13 cellular contexts compared by ENCODE assay signal in genomic region chr11:58616594-58616993, GRCh38. TPM values are rescaled to one million over a fixed set of nuclear protein-coding genes. Genes with fewer than 3 reads are reported as not detected.
DNase-seq lines count a peak whose midpoint lies in the region; ATAC-seq and TF ChIP-seq lines count a peak whose summit lies in the region.
"Had no signal": no experiment of that assay in that cellular context is flagged by ENCODE, and none has a peak within 500 bp of the region (broad histone marks: within the 10 kb centered on the region; RNA-seq: fewer than 3 reads in every experiment).

No MANE protein-coding gene starts in this region.

- H3K27me3 ChIP-seq in osteoblast (ENCODE audit: insufficient read depth, low read length), result no peaks in the 10 kb centered on the region

- H3K79me2 ChIP-seq in osteoblast (ENCODE audit: insufficient read depth, low read length), result peaks cover 38% of the 10 kb centered on the region

- H4K20me1 ChIP-seq in osteoblast (ENCODE audit: insufficient read depth, low read length), result no peaks in the 10 kb centered on the region

- H3K9me3 ChIP-seq in osteoblast (ENCODE audit: low read depth, low read length), result no peaks in the 10 kb centered on the region

- H3K36me3 Mint-ChIP-seq in naive thymus-derived CD8-positive, alpha-beta T cell, result peaks cover 14 to 90% (median 37%) of the 10 kb centered on the region in 3 donors

- peak overlapping the region in 1 of 10 donors; percentile 20 for H3K27ac Mint-ChIP-seq in naive thymus-derived CD8-positive, alpha-beta T cell

- TF ChIP-seq CTCF in osteoblast (IDR thresholded peaks at IDR 0.05; ENCODE audit: extremely low read depth, low read depth, low read length), result no peak
- no peak for TF ChIP-seq CTCF in GM10266 (IDR thresholded peaks at IDR 0.05; ENCODE audit: control insufficient read depth, insufficient read depth, low read depth, missing control alignments)

- ATAC-seq in GM21529 (IDR thresholded peaks at IDR 0.05; ENCODE audit: unreplicated experiment) (no peak), HG03045 (IDR thresholded peaks at IDR 0.05; ENCODE audit: unreplicated experiment) (no peak)
- ATAC-seq in naive thymus-derived CD8-positive, alpha-beta T cell, result no peak
- ATAC-seq: activated T-cell treated with anti-CD3 and anti-CD28 coated beads, Interleukin-2, amount 50 U/mL, for 72 hours had no signal

- peaks cover 8 to 12% (median 9%) of the 10 kb centered on the region in 4 donors for H3K4me1 Mint-ChIP-seq in naive thymus-derived CD8-positive, alpha-beta T cell

- DNase-seq in COLO829 (ENCODE audit: low spot score), result peak; percentile 88
- peak; percentile 13 for DNase-seq in NCI-H2196 treated with DMSO at 0.1 percent for 48 hours (lab: John Stamatoyannopoulos, UW; ENCODE audit: unreplicated experiment)
- DNase-seq in fibroblast of gingiva (ENCODE audit: low read depth), result peak; percentile 88
- DNase-seq in osteoblast (ENCODE audit: insufficient read length, low spot score, missing footprints), result peak; percentile 74
- DNase-seq in GM10266 (ENCODE audit: extremely low spot score), result no peak
- no peak for DNase-seq in naive thymus-derived CD8-positive, alpha-beta T cell
- DNase-seq: activated T-cell treated with anti-CD3 and anti-CD28 coated beads, Interleukin-2, amount 50 U/mL, for 72 hours; DMS79; NCI-H2227 treated with DMSO at 0.1 percent for 48 hours had no signal

- H2AFZ ChIP-seq in osteoblast (ENCODE audit: low read length), result no peak overlapping the region

- peaks cover 30% of the 10 kb centered on the region for H3K4me1 ChIP-seq in osteoblast (ENCODE audit: insufficient read depth, low read length)

- H3K4me3 Mint-ChIP-seq in naive thymus-derived CD8-positive, alpha-beta T cell, result no peak overlapping the region
- H3K4me3 Mint-ChIP-seq: activated T-cell treated with anti-CD3 and anti-CD28 coated beads, Interleukin-2, amount 50 U/mL, for 72 hours; memory B cell; T-helper 1 cell treated with Interleukin-12 subunit alpha and Interleukin-12 subunit beta and Interleukin-4 antibody, amounts not matched to agents 30 μg/mL and 1 μg/mL, for 36 hours had no signal

- H3K4me2 ChIP-seq in osteoblast (ENCODE audit: insufficient read depth, low read length), result no peak overlapping the region

- H3K9me3 Mint-ChIP-seq in naive thymus-derived CD8-positive, alpha-beta T cell, result no peaks in the 10 kb centered on the region
- H3K9me3 Mint-ChIP-seq: activated T-cell treated with anti-CD3 and anti-CD28 coated beads, Interleukin-2, amount 50 U/mL, for 72 hours; memory B cell; T-helper 1 cell treated with Interleukin-12 subunit alpha and Interleukin-12 subunit beta and Interleukin-4 antibody, amounts not matched to agents 30 μg/mL and 1 μg/mL, for 36 hours had no signal

- peak overlapping the region; percentile 2 for H3K27ac ChIP-seq in osteoblast (ENCODE audit: low read depth, low read length)

- no peak overlapping the region for H3K4me3 ChIP-seq in osteoblast (ENCODE audit: insufficient read depth, low read length)

- H3K36me3 ChIP-seq in osteoblast (ENCODE audit: insufficient read depth, low read length), result peaks cover 90% of the 10 kb centered on the region

- POLR2A ChIA-PET in naive thymus-derived CD8-positive, alpha-beta T cell (lab: Charles Lee), result no interaction called here

- H3K27me3 Mint-ChIP-seq in naive thymus-derived CD8-positive, alpha-beta T cell, result no peaks in the 10 kb centered on the region
- H3K27me3 Mint-ChIP-seq: memory B cell had no signal

RNA-seq across cellular contexts. Expression of gene CNTF, which starts 5.9 kb away (rescaled TPM):
- 1.4 and 1.8 TPM in 2 replicates for total RNA-seq in osteoblast
- total RNA-seq in naive thymus-derived CD8-positive, alpha-beta T cell, result 1 to 10 TPM; 2.9 to 3.0 TPM
- polyA plus RNA-seq in naive thymus-derived CD8-positive, alpha-beta T cell, result under 1 TPM in 2 of 3 donors, not detected in 1; 0.15 to 0.28 TPM

RNA-seq across cellular contexts. Expression of gene ZFP91, which starts 37.7 kb away (rescaled TPM):
- total RNA-seq in osteoblast, result 61.2 and 62.5 TPM in 2 replicates
- total RNA-seq in naive thymus-derived CD8-positive, alpha-beta T cell, result 10 to 100 TPM; 46.1 to 49.6 TPM
- 1 to 10 TPM; 4.8 to 9.4 (median 7.1) TPM for polyA plus RNA-seq in naive thymus-derived CD8-positive, alpha-beta T cell

RNA-seq across cellular contexts. Expression of gene LPXN, which starts 40.9 kb away (rescaled TPM):
- total RNA-seq in osteoblast, result 8.5 and 14.5 TPM in 2 replicates
- total RNA-seq in naive thymus-derived CD8-positive, alpha-beta T cell, result 100 to 1,000 TPM; 200 TPM
- 100 to 1,000 TPM; 208 to 261 (median 220) TPM for polyA plus RNA-seq in naive thymus-derived CD8-positive, alpha-beta T cell

Comparison
In these comparisons a context has a peak if more than half of its experiments do, and no peak if none do; other contexts are left out.
1. DNase-seq: peak in COLO829 (single experiment), NCI-H2196 treated with DMSO at 0.1 percent for 48 hours (single experiment), fibroblast of gingiva (single experiment) and osteoblast (single experiment); none in GM10266 (single experiment) and naive thymus-derived CD8-positive, alpha-beta T cell (0 of 10).
2. RNA of gene LPXN, which starts 40.9 kb away (total RNA-seq): 200 TPM in naive thymus-derived CD8-positive, alpha-beta T cell; 8.5 to 14.5 TPM in osteoblast; every median in the first group is over 10 times any median in the second.